Comparison of ENCODE assay signal across 1 cellular context in genomic region chr12:56999456-56999855, GRCh38.
TF ChIP-seq lines count a peak whose summit lies in the region.

No MANE protein-coding gene starts in this region.

TF ChIP-seq in GM12878, 131 proteins besides CTCF, POLR2A, EP300 and RAD21:
- TF ChIP-seq ZNF24 (IDR thresholded peaks at IDR 0.05): no peak
- TF ChIP-seq GATAD2B (conservative IDR thresholded peaks at IDR 0.05; ENCODE audit: low read depth): 0 out of 2 replicates have a peak, but pooled peaks have one; percentile 4
- 0 out of 4 replicates have a peak, but pooled peaks of 1 of the 2 experiments have one; percentile 5 for TF ChIP-seq ETV6 (conservative IDR thresholded peaks at IDR 0.05 in 1 of 2, IDR thresholded peaks at IDR 0.05 in 1 of 2; ENCODE audit: borderline replicate concordance in 1 of 2, low read depth in 1 of 2)
